Comparison of ENCODE assay signal across 1 cellular context in the genomic region with DNA sequence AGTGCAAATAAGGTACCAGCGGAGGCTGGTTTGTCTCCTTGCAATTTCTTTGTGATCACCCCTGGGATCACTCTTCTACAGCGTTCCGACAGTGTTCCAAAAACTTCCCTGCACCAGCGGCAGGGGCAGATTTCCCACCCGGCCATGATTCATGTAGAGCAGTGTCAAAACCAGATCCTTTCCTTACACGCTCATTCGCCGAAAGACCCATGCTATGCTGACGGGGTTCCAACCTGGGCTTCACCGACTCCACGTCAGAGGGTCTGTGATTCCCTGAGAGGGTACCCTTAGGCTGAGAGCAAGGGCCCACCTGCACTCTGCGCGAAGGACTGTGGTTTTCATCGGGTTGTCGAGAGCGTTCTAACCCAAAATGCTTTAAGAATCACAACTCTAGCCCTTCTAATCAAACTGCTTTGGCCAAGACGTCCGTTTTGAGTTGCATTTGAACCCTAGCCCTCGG.
A peak's percentile ranks its signal among the peaks of the same experiment; 100 is the strongest.
TF ChIP-seq lines count a peak whose summit lies in the region.

No MANE protein-coding gene starts in this region.

TF ChIP-seq in HepG2, 621 proteins besides CTCF, POLR2A, EP300 and RAD21 (continued from another document and continues in another):
- TF ChIP-seq ZNF251 (CRISPR knock-in tag; IDR thresholded peaks at IDR 0.05) (no peak), TBX2 (CRISPR knock-in tag; IDR thresholded peaks at IDR 0.05; ENCODE audit: borderline replicate concordance) (no peak), ZNF510 (CRISPR knock-in tag; IDR thresholded peaks at IDR 0.05; ENCODE audit: low read depth) (no peak), DDIT3 (CRISPR knock-in tag; IDR thresholded peaks at IDR 0.05) (no peak), ATF4 (CRISPR knock-in tag; IDR thresholded peaks at IDR 0.05) (no peak), PPARG (CRISPR knock-in tag; conservative IDR thresholded peaks at IDR 0.05) (no peak), ZMYM2 (CRISPR knock-in tag; IDR thresholded peaks at IDR 0.05) (0 out of 2 replicates have a peak, but pooled peaks have one; percentile 50), ZFP91 (CRISPR knock-in tag; IDR thresholded peaks at IDR 0.05; ENCODE audit: borderline replicate concordance) (0 out of 2 replicates have a peak, but pooled peaks have one; percentile 67), ARNTL (CRISPR knock-in tag; IDR thresholded peaks at IDR 0.05) (no peak), ZNF17 (CRISPR knock-in tag; IDR thresholded peaks at IDR 0.05) (no peak), SAP130 (CRISPR knock-in tag; IDR thresholded peaks at IDR 0.05; ENCODE audit: low read depth) (no peak), CBX2 (IDR thresholded peaks at IDR 0.05; ENCODE audit: low read depth, low read length) (no peak), CBX2 (CRISPR knock-in tag; IDR thresholded peaks at IDR 0.05; ENCODE audit: low read depth) (no peak), ZFP37 (CRISPR knock-in tag; IDR thresholded peaks at IDR 0.05; ENCODE audit: borderline replicate concordance) (0 out of 2 replicates have a peak, but pooled peaks have one; percentile 12), HMGA1 (CRISPR knock-in tag; conservative IDR thresholded peaks at IDR 0.05) (no peak), RBM22 (optimal IDR thresholded peaks at IDR 0.05; ENCODE audit: low read length) (no peak), ZSCAN31 (CRISPR knock-in tag; IDR thresholded peaks at IDR 0.05; ENCODE audit: low read depth) (no peak), SRSF9 (IDR thresholded peaks at IDR 0.05; ENCODE audit: borderline replicate concordance, insufficient read depth, low read depth, low read length, poor library complexity, severe bottlenecking) (no peak), ZNF713 (CRISPR knock-in tag; IDR thresholded peaks at IDR 0.05) (no peak), ATRX (CRISPR knock-in tag; IDR thresholded peaks at IDR 0.05; ENCODE audit: borderline replicate concordance) (no peak), ZNF839 (CRISPR knock-in tag; IDR thresholded peaks at IDR 0.05; ENCODE audit: borderline replicate concordance) (no peak), ZNF446 (CRISPR knock-in tag; IDR thresholded peaks at IDR 0.05) (no peak), ZNF547 (CRISPR knock-in tag; IDR thresholded peaks at IDR 0.05) (no peak), KDM2A (CRISPR knock-in tag; IDR thresholded peaks at IDR 0.05; ENCODE audit: borderline replicate concordance, low read depth) (no peak), ZNF552 (CRISPR knock-in tag; IDR thresholded peaks at IDR 0.05; ENCODE audit: borderline replicate concordance) (no peak), HNRNPL (IDR thresholded peaks at IDR 0.05; ENCODE audit: low read depth, low read length) (no peak), ZNF879 (CRISPR knock-in tag; IDR thresholded peaks at IDR 0.05) (no peak), ZNF10 (CRISPR knock-in tag; IDR thresholded peaks at IDR 0.05; ENCODE audit: borderline replicate concordance, low read depth) (no peak), ZFP82 (CRISPR knock-in tag; IDR thresholded peaks at IDR 0.05; ENCODE audit: borderline replicate concordance) (no peak), MLLT10 (CRISPR knock-in tag; IDR thresholded peaks at IDR 0.05) (no peak), JUND (CRISPR knock-in tag; IDR thresholded peaks at IDR 0.05) (no peak), USF2 (IDR thresholded peaks at IDR 0.05; ENCODE audit: low read depth, low read length) (no peak), USF2 (CRISPR knock-in tag; IDR thresholded peaks at IDR 0.05; ENCODE audit: borderline replicate concordance) (no peak), NFATC3 (CRISPR knock-in tag; IDR thresholded peaks at IDR 0.05) (no peak), NCOA2 (CRISPR knock-in tag; IDR thresholded peaks at IDR 0.05) (peak; percentile 42), ZNF563 (CRISPR knock-in tag; IDR thresholded peaks at IDR 0.05) (no peak), ZNF724P (CRISPR knock-in tag; IDR thresholded peaks at IDR 0.05; ENCODE audit: borderline replicate concordance) (no peak), GTF2F1 (IDR thresholded peaks at IDR 0.05; ENCODE audit: low read length) (no peak), ZNF468 (CRISPR knock-in tag; IDR thresholded peaks at IDR 0.05) (no peak), CBX1 (IDR thresholded peaks at IDR 0.05; ENCODE audit: low read depth) (no peak), JUNB (CRISPR knock-in tag; IDR thresholded peaks at IDR 0.05; ENCODE audit: borderline replicate concordance) (no peak), ZNF614 (CRISPR knock-in tag; IDR thresholded peaks at IDR 0.05; ENCODE audit: borderline replicate concordance) (no peak)
- TF ChIP-seq, protein P1, sequence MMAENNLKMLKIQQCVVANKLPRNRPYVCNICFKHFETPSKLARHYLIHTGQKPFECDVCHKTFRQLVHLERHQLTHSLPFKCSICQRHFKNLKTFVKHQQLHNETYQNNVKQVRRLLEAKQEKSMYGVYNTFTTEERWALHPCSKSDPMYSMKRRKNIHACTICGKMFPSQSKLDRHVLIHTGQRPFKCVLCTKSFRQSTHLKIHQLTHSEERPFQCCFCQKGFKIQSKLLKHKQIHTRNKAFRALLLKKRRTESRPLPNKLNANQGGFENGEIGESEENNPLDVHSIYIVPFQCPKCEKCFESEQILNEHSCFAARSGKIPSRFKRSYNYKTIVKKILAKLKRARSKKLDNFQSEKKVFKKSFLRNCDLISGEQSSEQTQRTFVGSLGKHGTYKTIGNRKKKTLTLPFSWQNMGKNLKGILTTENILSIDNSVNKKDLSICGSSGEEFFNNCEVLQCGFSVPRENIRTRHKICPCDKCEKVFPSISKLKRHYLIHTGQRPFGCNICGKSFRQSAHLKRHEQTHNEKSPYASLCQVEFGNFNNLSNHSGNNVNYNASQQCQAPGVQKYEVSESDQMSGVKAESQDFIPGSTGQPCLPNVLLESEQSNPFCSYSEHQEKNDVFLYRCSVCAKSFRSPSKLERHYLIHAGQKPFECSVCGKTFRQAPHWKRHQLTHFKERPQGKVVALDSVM (CRISPR knock-in tag; IDR thresholded peaks at IDR 0.05): no peak
- TF ChIP-seq, protein P2, sequence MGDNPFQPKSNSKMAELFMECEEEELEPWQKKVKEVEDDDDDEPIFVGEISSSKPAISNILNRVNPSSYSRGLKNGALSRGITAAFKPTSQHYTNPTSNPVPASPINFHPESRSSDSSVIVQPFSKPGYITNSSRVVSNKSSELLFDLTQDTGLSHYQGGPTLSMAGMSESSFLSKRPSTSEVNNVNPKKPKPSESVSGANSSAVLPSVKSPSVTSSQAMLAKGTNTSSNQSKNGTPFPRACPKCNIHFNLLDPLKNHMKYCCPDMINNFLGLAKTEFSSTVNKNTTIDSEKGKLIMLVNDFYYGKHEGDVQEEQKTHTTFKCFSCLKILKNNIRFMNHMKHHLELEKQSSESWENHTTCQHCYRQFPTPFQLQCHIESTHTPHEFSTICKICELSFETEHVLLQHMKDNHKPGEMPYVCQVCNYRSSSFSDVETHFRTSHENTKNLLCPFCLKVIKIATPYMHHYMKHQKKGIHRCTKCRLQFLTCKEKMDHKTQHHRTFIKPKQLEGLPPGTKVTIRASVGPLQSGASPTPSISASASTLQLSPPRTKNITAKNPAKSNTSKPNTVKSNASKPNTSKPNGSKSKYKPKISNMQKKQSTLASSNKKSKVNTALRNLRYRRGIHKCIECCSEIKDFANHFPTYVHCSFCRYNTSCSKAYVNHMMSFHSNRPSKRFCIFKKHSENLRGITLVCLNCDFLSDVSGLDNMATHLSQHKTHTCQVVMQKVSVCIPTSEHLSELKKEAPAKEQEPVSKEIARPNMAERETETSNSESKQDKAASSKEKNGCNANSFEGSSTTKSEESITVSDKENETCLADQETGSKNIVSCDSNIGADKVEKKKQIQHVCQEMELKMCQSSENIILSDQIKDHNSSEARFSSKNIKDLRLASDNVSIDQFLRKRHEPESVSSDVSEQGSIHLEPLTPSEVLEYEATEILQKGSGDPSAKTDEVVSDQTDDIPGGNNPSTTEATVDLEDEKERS (CRISPR knock-in tag; IDR thresholded peaks at IDR 0.05): no peak
- TF ChIP-seq, protein P3, sequence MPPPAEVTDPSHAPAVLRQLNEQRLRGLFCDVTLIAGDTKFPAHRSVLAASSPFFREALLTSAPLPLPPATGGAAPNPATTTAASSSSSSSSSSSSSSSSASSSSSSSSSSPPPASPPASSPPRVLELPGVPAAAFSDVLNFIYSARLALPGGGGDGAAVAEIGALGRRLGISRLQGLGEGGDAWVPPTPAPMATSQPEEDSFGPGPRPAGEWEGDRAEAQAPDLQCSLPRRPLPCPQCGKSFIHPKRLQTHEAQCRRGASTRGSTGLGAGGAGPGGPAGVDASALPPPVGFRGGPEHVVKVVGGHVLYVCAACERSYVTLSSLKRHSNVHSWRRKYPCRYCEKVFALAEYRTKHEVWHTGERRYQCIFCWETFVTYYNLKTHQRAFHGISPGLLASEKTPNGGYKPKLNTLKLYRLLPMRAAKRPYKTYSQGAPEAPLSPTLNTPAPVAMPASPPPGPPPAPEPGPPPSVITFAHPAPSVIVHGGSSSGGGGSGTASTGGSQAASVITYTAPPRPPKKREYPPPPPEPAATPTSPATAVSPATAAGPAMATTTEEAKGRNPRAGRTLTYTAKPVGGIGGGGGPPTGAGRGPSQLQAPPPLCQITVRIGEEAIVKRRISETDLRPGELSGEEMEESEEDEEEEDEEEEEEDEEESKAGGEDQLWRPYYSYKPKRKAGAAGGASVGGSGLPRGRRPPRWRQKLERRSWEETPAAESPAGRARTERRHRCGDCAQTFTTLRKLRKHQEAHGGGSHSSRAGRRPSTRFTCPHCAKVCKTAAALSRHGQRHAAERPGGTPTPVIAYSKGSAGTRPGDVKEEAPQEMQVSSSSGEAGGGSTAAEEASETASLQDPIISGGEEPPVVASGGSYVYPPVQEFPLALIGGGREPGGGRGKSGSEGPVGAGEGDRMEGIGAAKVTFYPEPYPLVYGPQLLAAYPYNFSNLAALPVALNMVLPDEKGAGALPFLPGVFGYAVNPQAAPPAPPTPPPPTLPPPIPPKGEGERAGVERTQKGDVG (CRISPR knock-in tag; IDR thresholded peaks at IDR 0.05; ENCODE audit: borderline replicate concordance): no peak; the same call in 1 of the 2 replicates
- TF ChIP-seq, protein P4, sequence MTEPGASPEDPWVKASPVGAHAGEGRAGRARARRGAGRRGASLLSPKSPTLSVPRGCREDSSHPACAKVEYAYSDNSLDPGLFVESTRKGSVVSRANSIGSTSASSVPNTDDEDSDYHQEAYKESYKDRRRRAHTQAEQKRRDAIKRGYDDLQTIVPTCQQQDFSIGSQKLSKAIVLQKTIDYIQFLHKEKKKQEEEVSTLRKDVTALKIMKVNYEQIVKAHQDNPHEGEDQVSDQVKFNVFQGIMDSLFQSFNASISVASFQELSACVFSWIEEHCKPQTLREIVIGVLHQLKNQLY (CRISPR knock-in tag; IDR thresholded peaks at IDR 0.05): no peak
- TF ChIP-seq, protein P5, sequence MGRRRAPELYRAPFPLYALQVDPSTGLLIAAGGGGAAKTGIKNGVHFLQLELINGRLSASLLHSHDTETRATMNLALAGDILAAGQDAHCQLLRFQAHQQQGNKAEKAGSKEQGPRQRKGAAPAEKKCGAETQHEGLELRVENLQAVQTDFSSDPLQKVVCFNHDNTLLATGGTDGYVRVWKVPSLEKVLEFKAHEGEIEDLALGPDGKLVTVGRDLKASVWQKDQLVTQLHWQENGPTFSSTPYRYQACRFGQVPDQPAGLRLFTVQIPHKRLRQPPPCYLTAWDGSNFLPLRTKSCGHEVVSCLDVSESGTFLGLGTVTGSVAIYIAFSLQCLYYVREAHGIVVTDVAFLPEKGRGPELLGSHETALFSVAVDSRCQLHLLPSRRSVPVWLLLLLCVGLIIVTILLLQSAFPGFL (CRISPR knock-in tag; IDR thresholded peaks at IDR 0.05): no peak
- TF ChIP-seq, protein P6, sequence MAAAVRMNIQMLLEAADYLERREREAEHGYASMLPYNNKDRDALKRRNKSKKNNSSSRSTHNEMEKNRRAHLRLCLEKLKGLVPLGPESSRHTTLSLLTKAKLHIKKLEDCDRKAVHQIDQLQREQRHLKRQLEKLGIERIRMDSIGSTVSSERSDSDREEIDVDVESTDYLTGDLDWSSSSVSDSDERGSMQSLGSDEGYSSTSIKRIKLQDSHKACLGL (CRISPR knock-in tag; IDR thresholded peaks at IDR 0.05): no peak
